ENCODE assay signal across 10 cellular contexts in genomic region chr3:56926513-56927282, GRCh38.
DNase-seq lines count a peak whose midpoint lies in the region; ATAC-seq and TF ChIP-seq lines count a peak whose summit lies in the region.
"Had no signal": no experiment of that assay in that cellular context is flagged by ENCODE, and none has a peak within 500 bp of the region (broad histone marks: within the 10 kb centered on the region; RNA-seq: fewer than 3 reads in every experiment).

No MANE protein-coding gene starts in this region.

- H3K27ac ChIP-seq in muscle layer of duodenum (ENCODE audit: low read length) (peak overlapping the region; percentile 41), right lobe of liver (no peak overlapping the region), Karpas-422 (ENCODE audit: low read length) (no peak overlapping the region)

- H3K9ac ChIP-seq in Karpas-422 (ENCODE audit: low read length): no peak overlapping the region

- H3K9me3 ChIP-seq in BE2C (no peaks in the 10 kb centered on the region), muscle layer of duodenum (ENCODE audit: control insufficient read depth in 1 of 2, low read length in 2 of 2) (no peaks in the 10 kb centered on the region), right lobe of liver (no peaks in the 10 kb centered on the region), Karpas-422 (ENCODE audit: low read length) (no peaks in the 10 kb centered on the region)

- no peaks in the 10 kb centered on the region for H4K20me1 ChIP-seq in Karpas-422 (ENCODE audit: insufficient read depth, low read depth, low read length)

- H2AFZ ChIP-seq in Karpas-422 (ENCODE audit: low read length): no peak overlapping the region

- H3K4me1 ChIP-seq in BE2C: no peaks in the 10 kb centered on the region
- peaks cover 8 to 42% of the 10 kb centered on the region in 2 donors for H3K4me1 ChIP-seq in muscle layer of duodenum (ENCODE audit: control insufficient read depth in 1 of 2, insufficient read depth in 2 of 2, low read length in 2 of 2)
- no peaks in the 10 kb centered on the region for H3K4me1 ChIP-seq in right lobe of liver
- H3K4me1 ChIP-seq in Karpas-422 (ENCODE audit: low read length): peaks cover 28% of the 10 kb centered on the region

- H3K27me3 ChIP-seq in BE2C: no peaks in the 10 kb centered on the region
- H3K27me3 ChIP-seq in muscle layer of duodenum (ENCODE audit: low read depth, low read length): no peaks in the 10 kb centered on the region
- no peaks in the 10 kb centered on the region for H3K27me3 ChIP-seq in right lobe of liver
- H3K27me3 ChIP-seq in Karpas-422 (ENCODE audit: low read length): no peaks in the 10 kb centered on the region
- H3K27me3 ChIP-seq: dorsolateral prefrontal cortex had no signal

- ATAC-seq in right lobe of liver (no peak), HG03280 (IDR thresholded peaks at IDR 0.05; ENCODE audit: unreplicated experiment) (no peak)
- ATAC-seq: sciatic nerve had no signal

- H3K4me3 ChIP-seq in BE2C (ENCODE audit: low read depth, low read length) (no peak overlapping the region), choroid plexus epithelial cell (ENCODE audit: low read depth, low read length) (no peak overlapping the region), muscle layer of duodenum (ENCODE audit: low read depth in 1 of 2, low read length in 2 of 2) (peak overlapping the region in 1 of 2 donors; percentile 7), right lobe of liver (no peak overlapping the region), Karpas-422 (ENCODE audit: low read length) (no peak overlapping the region)
- H3K4me3 ChIP-seq: dorsolateral prefrontal cortex had no signal

- intact Hi-C loops in right lobe of liver (cut with DNase I): no loop called here

- H3K9me2 ChIP-seq in Karpas-422 (replicated peaks; ENCODE audit: insufficient read depth, low read length): no peaks in the 10 kb centered on the region

- DNase-seq in BE2C (peak; percentile 20), HT1080 (ENCODE audit: low read depth) (peak; percentile 73), choroid plexus epithelial cell (ENCODE audit: low read depth) (peak; percentile 45), right lobe of liver (no peak), SIG-M5 (lab: John Stamatoyannopoulos, UW) (no peak), Karpas-422 (no peak)
- DNase-seq: dorsolateral prefrontal cortex had no signal

- no peak overlapping the region for H3K4me2 ChIP-seq in Karpas-422 (ENCODE audit: low read depth, low read length, poor library complexity, severe bottlenecking)

- TF ChIP-seq CTCF in BE2C (IDR thresholded peaks at IDR 0.05; ENCODE audit: low read depth, low read length) (no peak), choroid plexus epithelial cell (conservative IDR thresholded peaks at IDR 0.05; ENCODE audit: low read depth, low read length) (peak; percentile 41), right lobe of liver (IDR thresholded peaks at IDR 0.05) (no peak)

- H3K36me3 ChIP-seq in BE2C (no peaks in the 10 kb centered on the region), muscle layer of duodenum (ENCODE audit: control insufficient read depth in 1 of 2, insufficient read depth in 2 of 2, low read length in 2 of 2) (no peaks in the 10 kb centered on the region), right lobe of liver (no peaks in the 10 kb centered on the region), Karpas-422 (ENCODE audit: insufficient read depth, low read length) (no peaks in the 10 kb centered on the region)

- no peak for TF ChIP-seq POLR2A in right lobe of liver (IDR thresholded peaks at IDR 0.05)

- no peaks in the 10 kb centered on the region for H3K79me2 ChIP-seq in Karpas-422 (ENCODE audit: low read length)

- 67% methylated on average over 3 of the region's 3 CpGs for WGBS in right lobe of liver (ENCODE audit: insufficient coverage, low coverage, low lambda C conversion rate, missing lambda C conversion rate)

Comparison
In these comparisons a context has a peak if more than half of its experiments do, and no peak if none do; other contexts are left out.
1. DNase-seq: peak in BE2C (single experiment), HT1080 (single experiment) and choroid plexus epithelial cell (single experiment); none in right lobe of liver (0 of 3), SIG-M5 (single experiment) and Karpas-422 (single experiment).